In the genomic region with DNA sequence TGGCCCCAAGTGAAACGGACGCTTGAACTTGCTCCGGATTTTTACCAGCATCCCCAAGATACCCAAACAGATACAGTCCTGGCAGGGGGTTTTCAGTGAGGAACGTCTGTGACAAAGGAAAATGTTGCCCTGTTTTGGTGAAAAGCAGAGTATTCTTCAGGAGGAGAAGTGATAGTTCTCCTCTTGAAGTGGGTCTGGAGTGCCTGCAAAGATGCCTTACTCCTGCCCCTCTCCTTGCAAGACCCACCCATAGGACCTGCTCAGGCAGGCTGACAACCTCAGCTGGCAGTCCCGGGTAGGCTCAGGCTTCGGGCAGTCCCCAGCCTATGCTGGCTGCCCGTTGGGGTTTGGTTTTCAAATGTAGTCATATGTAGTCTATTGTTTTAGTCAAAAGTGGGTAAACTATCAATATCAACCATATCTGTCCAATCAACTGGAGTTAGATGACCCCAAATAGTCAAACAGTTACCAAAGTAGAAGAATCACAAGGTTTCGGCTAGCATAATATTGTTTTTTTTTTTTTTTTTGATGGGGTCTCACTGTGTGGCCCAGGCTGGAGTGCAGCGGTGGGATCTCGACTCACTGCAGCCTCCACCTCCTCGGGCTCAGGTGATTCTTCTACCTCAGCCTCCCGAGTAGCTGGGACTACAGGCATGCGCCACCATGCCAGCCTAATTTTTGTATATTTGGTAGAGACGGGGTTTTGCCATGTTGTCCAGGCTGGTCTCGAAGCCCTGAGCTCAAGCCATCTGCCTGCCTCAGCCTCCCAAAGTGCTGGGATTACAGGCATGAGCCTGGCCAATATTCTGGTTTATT, we compare ENCODE assay signal across 8 cellular contexts. TPM values are rescaled to one million over a fixed set of nuclear protein-coding genes. Genes with fewer than 3 reads are reported as not detected.
A peak's percentile ranks its signal among the peaks of the same experiment; 100 is the strongest.
DNase-seq lines count a peak whose midpoint lies in the region; ATAC-seq and TF ChIP-seq lines count a peak whose summit lies in the region.

No MANE protein-coding gene starts in this region.

- peaks cover 33% of the 10 kb centered on the region for H4K20me1 ChIP-seq in smooth muscle cell (ENCODE audit: low read depth)

- no peak for TF ChIP-seq CTCF in left ventricle myocardium inferior (IDR thresholded peaks at IDR 0.05; ENCODE audit: borderline replicate concordance)
- no peak for TF ChIP-seq CTCF in activated B cell treated with CpG ODN at 0.5 μM for 24 hours (IDR thresholded peaks at IDR 0.05)
- no peak for TF ChIP-seq CTCF in fibroblast of the aortic adventitia (IDR thresholded peaks at IDR 0.05; ENCODE audit: insufficient read depth, low read length)
- TF ChIP-seq CTCF in smooth muscle cell (IDR thresholded peaks at IDR 0.05; ENCODE audit: borderline replicate concordance, insufficient read depth, poor library complexity, severe bottlenecking), result no peak

- POLR2A ChIA-PET in activated B cell treated with CpG ODN at 0.5 μM for 24 hours (lab: Charles Lee), result interaction anchor here (1.4 to 3.4 kb wide), 2 partner anchors 14 to 18 kb away, joined by 5 to 29 read pairs; a partner anchor contains a TSS

- H3K27me3 ChIP-seq in left ventricle myocardium inferior (ENCODE audit: low read depth) (no peaks in the 10 kb centered on the region), smooth muscle cell (ENCODE audit: low read depth) (no peaks in the 10 kb centered on the region)

- DNase-seq in left ventricle myocardium inferior, result no peak
- DNase-seq in Right ventricle myocardium superior, result no peak
- DNase-seq in activated B cell treated with CpG ODN at 0.5 μM for 24 hours, result no peak
- DNase-seq in fibroblast of the aortic adventitia (ENCODE audit: low read depth), result peak; percentile 20
- no peak for DNase-seq in smooth muscle cell (lab: John Stamatoyannopoulos, UW; ENCODE audit: unreplicated experiment)
- no peak for DNase-seq in NCI-H2227 treated with DMSO at 0.1 percent for 48 hours (lab: John Stamatoyannopoulos, UW)
- no peak for DNase-seq in NCI-H1694 (lab: John Stamatoyannopoulos, UW)

- H3K4me1 ChIP-seq in left ventricle myocardium inferior, result peaks cover 46% of the 10 kb centered on the region
- H3K4me1 ChIP-seq in smooth muscle cell (ENCODE audit: low read depth), result peaks cover 9% of the 10 kb centered on the region

- H3K4me3 Mint-ChIP-seq in activated B cell treated with CpG ODN at 0.5 μM for 24 hours, result peak overlapping the region; percentile 85

- H3K9ac ChIP-seq in smooth muscle cell (ENCODE audit: low read depth), result peak overlapping the region; percentile 92

- peak overlapping the region; percentile 100 for H3K4me2 ChIP-seq in smooth muscle cell

- CTCF ChIA-PET in activated B cell treated with CpG ODN at 0.5 μM for 24 hours (lab: Charles Lee), result interaction anchor here (1.5 to 2.3 kb wide), 2 partner anchors 9 to 47 kb away, joined by 4 to 6 read pairs; a partner anchor contains a TSS

- 63% methylated on average over 15 of the region's 15 CpGs for WGBS in smooth muscle cell (ENCODE audit: low lambda C conversion rate)

- no peaks in the 10 kb centered on the region for H3K27me3 Mint-ChIP-seq in activated B cell treated with CpG ODN at 0.5 μM for 24 hours

- no peaks in the 10 kb centered on the region for H3K9me3 Mint-ChIP-seq in activated B cell treated with CpG ODN at 0.5 μM for 24 hours

- peaks cover 45% of the 10 kb centered on the region for H3K79me2 ChIP-seq in smooth muscle cell (ENCODE audit: low read depth)

- H3K4me3 ChIP-seq in left ventricle myocardium inferior (peak overlapping the region; percentile 95), fibroblast of the aortic adventitia (ENCODE audit: low read depth, low read length) (peak overlapping the region; percentile 90), smooth muscle cell (peak overlapping the region; percentile 94)

- peak overlapping the region; percentile 99 for H2AFZ ChIP-seq in smooth muscle cell (ENCODE audit: low read depth)

- H3K9me3 ChIP-seq in left ventricle myocardium inferior (replicated peaks), result no peaks in the 10 kb centered on the region
- no peaks in the 10 kb centered on the region for H3K9me3 ChIP-seq in smooth muscle cell (replicated peaks; ENCODE audit: low read depth)

- intact Hi-C loops in left ventricle myocardium inferior (cut with micrococcal nuclease), result no loop called here
- intact Hi-C loops in Right ventricle myocardium superior (cut with DNase I), result no loop called here
- intact Hi-C loops in activated B cell treated with CpG ODN at 0.5 μM for 24 hours (cut with micrococcal nuclease), result loop anchor here (10.0 kb wide), 1 partner anchor 879 kb away; a partner anchor contains a TSS

- no peaks in the 10 kb centered on the region for H3K36me3 ChIP-seq in left ventricle myocardium inferior
- no peaks in the 10 kb centered on the region for H3K36me3 ChIP-seq in smooth muscle cell (ENCODE audit: low read depth)

- peaks cover 44% of the 10 kb centered on the region for H3K4me1 Mint-ChIP-seq in activated B cell treated with CpG ODN at 0.5 μM for 24 hours

- H3K36me3 Mint-ChIP-seq in activated B cell treated with CpG ODN at 0.5 μM for 24 hours (ENCODE audit: low read depth), result peaks cover 28% of the 10 kb centered on the region

- H3F3A ChIP-seq in smooth muscle cell (ENCODE audit: low read depth), result no peaks in the 10 kb centered on the region

- peak overlapping the region; percentile 95 for H3K27ac ChIP-seq in left ventricle myocardium inferior (replicated peaks)
- no peak overlapping the region for H3K27ac ChIP-seq in smooth muscle cell (ENCODE audit: low read depth)

- ATAC-seq in Right ventricle myocardium superior (ENCODE audit: poor library complexity) (no peak), activated B cell treated with CpG ODN at 0.5 μM for 24 hours (ENCODE audit: low read depth) (no peak), GM18868 (IDR thresholded peaks at IDR 0.05; ENCODE audit: unreplicated experiment) (no peak)

- H3K27ac Mint-ChIP-seq in activated B cell treated with CpG ODN at 0.5 μM for 24 hours, result peak overlapping the region; percentile 77

RNA-seq across cellular contexts. Expression of a gene that starts 1.0 kb away (rescaled TPM):
- total RNA-seq in left ventricle myocardium inferior (64.7 TPM), Right ventricle myocardium superior (69.5 TPM), activated B cell treated with CpG ODN at 0.5 μM for 24 hours (56.3 and 58.0 TPM in 2 replicates), fibroblast of the aortic adventitia (ENCODE audit: low replicate concordance) (3.4 and 16.9 TPM in 2 replicates), smooth muscle cell (32.8 and 44.8 TPM in 2 replicates)
- 53.3 and 54.7 TPM in 2 replicates for polyA plus RNA-seq in smooth muscle cell

RNA-seq across cellular contexts. Expression of a gene that starts 14.9 kb away (rescaled TPM):
- total RNA-seq in left ventricle myocardium inferior, result 0.44 TPM
- 0.27 TPM for total RNA-seq in Right ventricle myocardium superior
- 29.4 and 31.0 TPM in 2 replicates for total RNA-seq in activated B cell treated with CpG ODN at 0.5 μM for 24 hours
- not detected in 2 replicates for total RNA-seq in fibroblast of the aortic adventitia (ENCODE audit: low replicate concordance)
- total RNA-seq in smooth muscle cell, result not detected in 2 replicates
- polyA plus RNA-seq in smooth muscle cell, result not detected in 2 replicates

RNA-seq across cellular contexts. Expression of a gene that starts 22.8 kb away (rescaled TPM):
- 0.05 TPM for total RNA-seq in left ventricle myocardium inferior
- total RNA-seq in Right ventricle myocardium superior, result 0.05 TPM
- not detected in 2 replicates for total RNA-seq in activated B cell treated with CpG ODN at 0.5 μM for 24 hours
- not detected in 2 replicates for total RNA-seq in fibroblast of the aortic adventitia (ENCODE audit: low replicate concordance)
- not detected in 2 replicates for total RNA-seq in smooth muscle cell
- 0.05 TPM in 1 of 2 replicates, not detected in the other for polyA plus RNA-seq in smooth muscle cell

RNA-seq across cellular contexts. Expression of a gene that starts 48.1 kb away (rescaled TPM):
- total RNA-seq in left ventricle myocardium inferior, result 0.60 TPM
- total RNA-seq in Right ventricle myocardium superior, result 3.9 TPM
- not detected in 2 replicates for total RNA-seq in activated B cell treated with CpG ODN at 0.5 μM for 24 hours
- total RNA-seq in fibroblast of the aortic adventitia (ENCODE audit: low replicate concordance), result not detected in 2 replicates
- total RNA-seq in smooth muscle cell, result 1.8 and 2.0 TPM in 2 replicates
- polyA plus RNA-seq in smooth muscle cell, result 2.9 and 4.4 TPM in 2 replicates

Comparison
In these comparisons a context has a peak if more than half of its experiments do, and no peak if none do; other contexts are left out.
1. RNA of a gene that starts 14.9 kb away (total RNA-seq): 29.4 to 31.0 TPM in activated B cell treated with CpG ODN at 0.5 μM for 24 hours; 0.44 TPM in left ventricle myocardium inferior (single experiment), 0.27 TPM in Right ventricle myocardium superior (single experiment), not detected in fibroblast of the aortic adventitia and not detected in smooth muscle cell; every median in the first group is over 10 times any median in the second.
2. Peak in every context shown above with its lines, with median percentiles within 50 percentile points of each other: H3K4me3 ChIP-seq.